34 cellular contexts compared by ENCODE assay signal in the genomic region with DNA sequence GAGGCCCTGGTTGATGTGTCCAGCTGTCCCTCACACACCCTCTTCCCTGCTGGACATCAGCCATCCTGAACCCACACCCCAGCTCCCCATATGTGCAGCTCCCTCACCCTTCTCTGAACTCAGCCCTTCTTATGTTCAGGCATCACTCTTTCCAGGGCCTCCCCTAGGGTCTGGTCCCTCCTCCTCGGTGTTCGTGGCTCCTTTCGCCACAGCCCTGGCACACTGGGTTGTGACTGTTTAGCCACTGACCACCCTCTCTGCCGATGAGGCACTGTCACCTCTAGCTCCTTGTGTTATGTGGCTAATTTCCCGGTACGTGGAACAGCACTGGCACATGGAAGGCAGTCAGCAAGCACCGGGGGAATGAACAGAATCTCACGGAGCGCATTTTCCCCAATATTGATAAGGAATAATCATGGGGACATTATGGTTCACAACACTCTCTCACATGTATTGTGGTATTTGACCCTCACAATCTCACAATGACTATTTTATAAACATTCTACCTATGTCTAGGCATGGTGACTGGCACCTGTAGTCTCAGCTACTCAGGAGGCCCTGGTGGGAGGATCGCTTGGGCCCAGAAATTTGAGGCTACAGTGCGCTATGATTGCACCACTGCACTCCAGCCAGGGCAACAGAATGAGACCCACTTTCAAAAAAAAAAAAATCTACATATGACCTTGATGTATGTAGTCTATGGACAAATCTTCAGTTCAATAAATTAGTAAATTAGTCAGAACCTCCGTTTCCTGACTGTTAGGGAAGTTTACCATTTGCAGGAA.
"Had no signal": no experiment of that assay in that cellular context is flagged by ENCODE, and none has a peak within 500 bp of the region (broad histone marks: within the 10 kb centered on the region; RNA-seq: fewer than 3 reads in every experiment).

No MANE protein-coding gene starts in this region.

- H3K9me3 ChIP-seq: adrenal gland, body of pancreas, breast epithelium had no signal

- H3K36me3 Mint-ChIP-seq: activated CD4-positive, alpha-beta memory T cell treated with anti-CD3 and anti-CD28 coated beads for 36 hours; activated naive CD4-positive, alpha-beta T cell treated with anti-CD3 and anti-CD28 coated beads, Interleukin-2, amount 50 U/mL, for 72 hours; activated naive CD8-positive, alpha-beta T cell treated with anti-CD3 and anti-CD28 coated beads for 36 hours had no signal

- H3K4me1 Mint-ChIP-seq: activated B cell treated with CpG ODN at 0.5 μM for 24 hours; activated naive CD8-positive, alpha-beta T cell treated with anti-CD3 and anti-CD28 coated beads for 36 hours; activated T-helper 17 cell treated with anti-CD3 and anti-CD28 coated beads, Interleukin-2, amount 50 U/mL, for 72 hours had no signal

- H3K27ac Mint-ChIP-seq: activated B cell treated with CpG ODN at 0.5 μM for 24 hours; activated CD4-positive, alpha-beta memory T cell treated with anti-CD3 and anti-CD28 coated beads for 36 hours; activated CD8-positive, alpha-beta T cell treated with anti-CD3 and anti-CD28 coated beads for 36 hours; activated naive CD4-positive, alpha-beta T cell treated with anti-CD3 and anti-CD28 coated beads for 36 hours; activated naive CD4-positive, alpha-beta T cell treated with anti-CD3 and anti-CD28 coated beads, Interleukin-2, amount 50 U/mL, for 72 hours; activated naive CD8-positive, alpha-beta T cell treated with anti-CD3 and anti-CD28 coated beads for 36 hours; activated T-cell treated with anti-CD3 and anti-CD28 coated beads, Interleukin-2, amount 50 U/mL, for 72 hours; activated T-helper 1 cell treated with anti-CD3 and anti-CD28 coated beads, Interleukin-12 subunit alpha, Interleukin-12 subunit beta, Interleukin-2, Interleukin-4 antibody, amounts not matched to agents 30 ng/mL and 10 ng/mL and 1 ng/mL, durations not matched to agents 14 hours and 24 hours and 36 hours; activated T-helper 17 cell treated with anti-CD3 and anti-CD28 coated beads, Interleukin-2, amount 50 U/mL, for 72 hours; T-helper 1 cell treated with Interleukin-12 subunit alpha and Interleukin-12 subunit beta and Interleukin-4 antibody, amounts not matched to agents 30 μg/mL and 1 μg/mL, for 36 hours; T-helper 2 cell treated with Interferon-gamma antibody and Interleukin-4, amounts not matched to agents 5 μg/mL and 100 μg/mL, for 36 hours had no signal

- DNase-seq: activated B cell treated with CpG ODN at 0.5 μM for 24 hours; activated CD4-positive, alpha-beta memory T cell treated with anti-CD3 and anti-CD28 coated beads for 36 hours; activated CD4-positive, alpha-beta T cell treated with anti-CD3 and anti-CD28 coated beads for 4 hours; activated CD4-positive, alpha-beta T cell treated with anti-CD3 and anti-CD28 coated beads, Interleukin-2, amount 50 U/mL, for 1 hour; activated CD4-positive, alpha-beta T cell treated with anti-CD3 and anti-CD28 coated beads, Interleukin-2, amount 50 U/mL, for 4 hours; activated CD4-positive, CD25-positive, alpha-beta regulatory T cell treated with anti-CD3 and anti-CD28 coated beads, Interleukin-2, amount 50 U/mL, for 72 hours; activated CD8-positive, alpha-beta memory T cell treated with anti-CD3 and anti-CD28 coated beads, Interleukin-2, amount 50 U/mL, for 4 hours; activated CD8-positive, alpha-beta T cell treated with anti-CD3 and anti-CD28 coated beads for 36 hours; activated effector memory CD4-positive, alpha-beta T cell treated with anti-CD3 and anti-CD28 coated beads, Interleukin-2, amount 50 U/mL, for 16 hours; activated gamma-delta T cell treated with Interleukin-2 at 50 U/mL for 16 hours; activated naive CD4-positive, alpha-beta T cell; activated naive CD4-positive, alpha-beta T cell treated with anti-CD3 and anti-CD28 coated beads for 36 hours; activated naive CD4-positive, alpha-beta T cell treated with anti-CD3 and anti-CD28 coated beads, Interleukin-2, amount 50 U/mL, for 16 hours; activated naive CD8-positive, alpha-beta T cell treated with anti-CD3 and anti-CD28 coated beads for 36 hours; activated T-cell treated with anti-CD3 and anti-CD28 coated beads for 4 hours; activated T-cell treated with anti-CD3 and anti-CD28 coated beads, Interleukin-2, amount 50 U/mL, for 1 hour; activated T-cell treated with anti-CD3 and anti-CD28 coated beads, Interleukin-2, amount 50 U/mL, for 4 hours; activated T-cell treated with anti-CD3 and anti-CD28 coated beads, Interleukin-2, amount 50 U/mL, for 72 hours; adrenal gland; amniotic stem cell; aorta; body of pancreas; brain microvascular endothelial cell; central memory CD4-positive, alpha-beta T cell; T-helper 1 cell; T-helper 2 cell; T-helper 9 cell had no signal

- H3K27ac ChIP-seq: adrenal gland, body of pancreas, brain microvascular endothelial cell, breast epithelium, VCaP had no signal

- H3K9me3 Mint-ChIP-seq: activated B cell treated with CpG ODN at 0.5 μM for 24 hours; activated CD4-positive, alpha-beta memory T cell treated with anti-CD3 and anti-CD28 coated beads for 36 hours; activated naive CD4-positive, alpha-beta T cell treated with anti-CD3 and anti-CD28 coated beads for 36 hours; activated naive CD8-positive, alpha-beta T cell treated with anti-CD3 and anti-CD28 coated beads for 36 hours; activated T-cell treated with anti-CD3 and anti-CD28 coated beads, Interleukin-2, amount 50 U/mL, for 4 hours; activated T-helper 1 cell treated with anti-CD3 and anti-CD28 coated beads, Interleukin-12 subunit alpha, Interleukin-12 subunit beta, Interleukin-2, Interleukin-4 antibody, amounts not matched to agents 30 ng/mL and 10 ng/mL and 1 ng/mL, durations not matched to agents 14 hours and 24 hours and 36 hours; T-helper 1 cell treated with Interleukin-12 subunit alpha and Interleukin-12 subunit beta and Interleukin-4 antibody, amounts not matched to agents 30 μg/mL and 1 μg/mL, for 36 hours; T-helper 2 cell treated with Interferon-gamma antibody and Interleukin-4, amounts not matched to agents 5 μg/mL and 100 μg/mL, for 36 hours had no signal

- H3K4me1 ChIP-seq: adrenal gland, breast epithelium had no signal

- H3K4me3 ChIP-seq: adrenal gland, body of pancreas, breast epithelium had no signal

- H3K27me3 ChIP-seq: adrenal gland, body of pancreas, brain microvascular endothelial cell, breast epithelium had no signal

- H3K36me3 ChIP-seq: adrenal gland, brain microvascular endothelial cell, breast epithelium had no signal

- H3K4me3 Mint-ChIP-seq: activated B cell treated with CpG ODN at 0.5 μM for 24 hours; activated CD4-positive, alpha-beta memory T cell treated with anti-CD3 and anti-CD28 coated beads for 36 hours; activated CD8-positive, alpha-beta T cell treated with anti-CD3 and anti-CD28 coated beads for 36 hours; activated naive CD4-positive, alpha-beta T cell treated with anti-CD3 and anti-CD28 coated beads for 36 hours; activated naive CD8-positive, alpha-beta T cell treated with anti-CD3 and anti-CD28 coated beads for 36 hours; activated T-cell treated with anti-CD3 and anti-CD28 coated beads, Interleukin-2, amount 50 U/mL, for 4 hours; activated T-cell treated with anti-CD3 and anti-CD28 coated beads, Interleukin-2, amount 50 U/mL, for 72 hours; activated T-helper 1 cell treated with anti-CD3 and anti-CD28 coated beads, Interleukin-12 subunit alpha, Interleukin-12 subunit beta, Interleukin-2, Interleukin-4 antibody, amounts not matched to agents 30 ng/mL and 10 ng/mL and 1 ng/mL, durations not matched to agents 14 hours and 24 hours and 36 hours; activated T-helper 17 cell treated with anti-CD3 and anti-CD28 coated beads, Interleukin-2, amount 50 U/mL, for 72 hours; T-helper 1 cell treated with Interleukin-12 subunit alpha and Interleukin-12 subunit beta and Interleukin-4 antibody, amounts not matched to agents 30 μg/mL and 1 μg/mL, for 36 hours; T-helper 2 cell treated with Interferon-gamma antibody and Interleukin-4, amounts not matched to agents 5 μg/mL and 100 μg/mL, for 36 hours had no signal
